Comparison of ENCODE assay signal across 8 cellular contexts in the genomic region with DNA sequence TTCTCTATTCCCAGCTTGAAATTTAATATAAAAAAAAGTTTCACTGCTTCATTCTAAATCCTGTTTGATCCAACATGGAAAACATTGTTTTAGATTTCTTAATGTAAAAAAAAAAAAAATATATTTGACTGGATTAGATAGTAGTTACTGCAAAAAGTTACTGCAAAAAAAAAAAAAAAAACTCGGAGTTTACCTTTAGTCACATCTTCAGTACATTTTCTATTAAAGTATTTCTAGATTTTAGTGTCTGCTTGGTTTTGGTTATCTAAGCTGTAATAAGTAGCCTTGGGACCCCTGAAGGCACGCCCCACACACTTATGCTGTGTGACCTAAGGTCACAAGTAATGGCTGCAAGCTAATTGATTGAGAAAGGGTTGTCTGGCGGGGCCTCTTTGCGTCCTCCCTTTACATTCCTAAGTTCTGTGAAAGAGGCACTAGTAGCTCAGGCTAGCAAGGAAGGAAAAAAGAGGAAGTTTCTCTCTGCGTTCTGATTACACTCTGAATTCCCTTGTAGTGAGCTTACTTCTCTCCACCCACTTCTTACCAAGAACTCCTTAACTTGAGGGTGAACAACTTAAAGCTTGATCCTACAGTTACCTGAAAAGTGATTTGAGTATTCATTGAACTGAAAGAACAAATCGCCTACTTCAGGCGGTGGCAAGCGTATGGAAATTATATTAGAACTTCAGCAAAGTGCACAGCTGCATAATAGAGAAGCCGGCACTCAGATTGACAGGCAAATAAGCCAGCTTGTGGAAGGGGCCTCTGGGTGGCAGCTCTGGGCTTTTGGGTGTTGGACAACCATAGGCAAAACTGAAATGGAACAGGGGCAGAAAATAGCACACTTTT.
A peak's percentile ranks its signal among the peaks of the same experiment; 100 is the strongest.
DNase-seq lines count a peak whose midpoint lies in the region; ATAC-seq and TF ChIP-seq lines count a peak whose summit lies in the region.

No MANE protein-coding gene starts in this region.

- peak overlapping the region; percentile 11 for H3K27ac ChIP-seq in H9 (ENCODE audit: insufficient read length, low read depth, low read length)
- peak overlapping the region; percentile 77 to 82 for H3K27ac ChIP-seq in liver (ENCODE audit: low read depth in 1 of 2, low read length in 2 of 2)
- peak overlapping the region; percentile 76 for H3K27ac ChIP-seq in suprapubic skin

- H3K23me2 ChIP-seq in H9 (ENCODE audit: insufficient read length, low read depth, low read length, poor library complexity, severe bottlenecking): no peaks in the 10 kb centered on the region

- no peak overlapping the region for H3K18ac ChIP-seq in H9 (ENCODE audit: insufficient read length, low read depth, low read length)

- H3K4me1 Mint-ChIP-seq in H9: peaks cover 7 to 9% of the 10 kb centered on the region in 2 experiments

- no peak overlapping the region for H3T11ph ChIP-seq in H9 (ENCODE audit: low read length)

- H3K36me3 ChIP-seq in NT2/D1 (ENCODE audit: insufficient read depth, insufficient read length, low read length) (no peaks in the 10 kb centered on the region), liver (ENCODE audit: control insufficient read depth in 4 of 4, insufficient read depth in 3 of 4, low read depth in 1 of 4, low read length in 3 of 4) (no peaks in the 10 kb centered on the region), suprapubic skin (no peaks in the 10 kb centered on the region)

- no peaks in the 10 kb centered on the region for H3K27me3 Mint-ChIP-seq in H9 (ENCODE audit: low read depth)

- H3K4me3 ChIP-seq in NT2/D1 (ENCODE audit: insufficient read length, low read depth) (no peak overlapping the region), liver (ENCODE audit: low read depth in 1 of 3, low read length in 3 of 3) (peak overlapping the region; percentile 38 to 65 (median 64)), suprapubic skin (peak overlapping the region; percentile 41)

- H2BK120ac ChIP-seq in H9 (ENCODE audit: low read depth, low read length, poor library complexity, severe bottlenecking): no peak overlapping the region

- TF ChIP-seq RAD21 in liver (IDR thresholded peaks at IDR 0.05): peak; percentile 79 to 80

- no CpG with 5 or more reads among the region's 9 CpGs for WGBS in H9 (ENCODE audit: extremely low coverage, insufficient read length, low lambda C conversion rate)
- 9% methylated on average over 9 of the region's 9 CpGs for WGBS in liver
- WGBS in suprapubic skin: 20% methylated on average over 9 of the region's 9 CpGs

- no peak for TF ChIP-seq POLR2A in suprapubic skin (IDR thresholded peaks at IDR 0.05)

- H3K79me1 ChIP-seq in H9 (ENCODE audit: insufficient read depth, low read depth, low read length, poor library complexity, severe bottlenecking): no peaks in the 10 kb centered on the region

- H3K4me2 ChIP-seq in H9 (ENCODE audit: insufficient read depth, insufficient read length, low read length): no peak overlapping the region

- no peak overlapping the region for H3K4me3 Mint-ChIP-seq in H9

- TF ChIP-seq EP300 in suprapubic skin (IDR thresholded peaks at IDR 0.05): no peak

- no peak overlapping the region for H4K91ac ChIP-seq in H9 (ENCODE audit: insufficient read length, low read depth, low read length)

- H2AK5ac ChIP-seq in H9 (ENCODE audit: insufficient read length, low read length): no peak overlapping the region

- H3K4ac ChIP-seq in H9 (ENCODE audit: low read depth, low read length): no peak overlapping the region

- H3K27ac Mint-ChIP-seq in H9: peak overlapping the region in 2 of 3 experiments; percentile 65 to 77; a peak in 3 of 7 replicates

- H2AFZ ChIP-seq in H9 (ENCODE audit: low read length): no peak overlapping the region

- H3K56ac ChIP-seq in H9 (ENCODE audit: insufficient read length, low read depth, low read length): no peak overlapping the region

- H3K4me1 ChIP-seq in H9 (ENCODE audit: insufficient read depth, low read length) (no peaks in the 10 kb centered on the region), NT2/D1 (ENCODE audit: insufficient read depth, insufficient read length) (no peaks in the 10 kb centered on the region), liver (ENCODE audit: control insufficient read depth in 4 of 4, insufficient read depth in 4 of 4, low read length in 3 of 4) (peaks cover 1 to 12% (median 3%) of the 10 kb centered on the region in 4 donors), suprapubic skin (peaks cover 3% of the 10 kb centered on the region)

- DNase-seq in EH (ENCODE audit: low read depth) (peak; percentile 63), H9 (peak; percentile 39), NT2/D1 (ENCODE audit: low read depth, low spot score) (peak; percentile 48), dermis microvascular lymphatic vessel endothelial cell (ENCODE audit: low read depth in 2 of 2) (peak; percentile 45 to 84), suprapubic skin (ENCODE audit: low spot score in 2 of 2) (peak; percentile 73 to 82)
- DNase-seq in effector CD8-positive, alpha-beta T cell (lab: John Stamatoyannopoulos, UW): no peak

- H4K20me1 ChIP-seq in H9 (ENCODE audit: control insufficient read depth, insufficient read depth, insufficient read length): no peaks in the 10 kb centered on the region

- H4K5ac ChIP-seq in H9 (ENCODE audit: insufficient read length, low read depth, low read length): no peak overlapping the region

- no peak overlapping the region for H2BK15ac ChIP-seq in H9 (ENCODE audit: low read depth, low read length)

- H3K36me3 Mint-ChIP-seq in H9 (ENCODE audit: insufficient read depth in 1 of 3, low read depth in 3 of 3): no peaks in the 10 kb centered on the region

- H2BK20ac ChIP-seq in H9 (ENCODE audit: low read depth, low read length, poor library complexity, severe bottlenecking): no peak overlapping the region

- no peak overlapping the region for H4K8ac ChIP-seq in H9 (replicated peaks; ENCODE audit: insufficient read length, low read depth, low read length)

- ATAC-seq in GM21717 (IDR thresholded peaks at IDR 0.05; ENCODE audit: unreplicated experiment): no peak

- no peaks in the 10 kb centered on the region for H3K79me2 ChIP-seq in H9 (ENCODE audit: insufficient read depth, low read length)

- TF ChIP-seq CTCF in H9 (conservative IDR thresholded peaks at IDR 0.05) (no peak), liver (IDR thresholded peaks at IDR 0.05; ENCODE audit: low read depth, low read length, missing input control) (peak; percentile 17), suprapubic skin (IDR thresholded peaks at IDR 0.05) (no peak)

- no peak overlapping the region for H3K23ac ChIP-seq in H9 (ENCODE audit: insufficient read length, low read depth, low read length)

- H3K9me3 Mint-ChIP-seq in H9: no peaks in the 10 kb centered on the region; a peak in 2 of 5 replicates

- no peak overlapping the region for H2BK12ac ChIP-seq in H9 (ENCODE audit: insufficient read length, low read depth, low read length)

- no peak overlapping the region for H2BK5ac ChIP-seq in H9 (ENCODE audit: insufficient read length, low read length)

- H3K9me3 ChIP-seq in H9 (ENCODE audit: control insufficient read depth, low read depth, low read length): no peaks in the 10 kb centered on the region
- peaks cover 9% of the 10 kb centered on the region; the same call in 1 of the 2 replicates for H3K9me3 ChIP-seq in NT2/D1 (ENCODE audit: insufficient read depth, low read length)
- H3K9me3 ChIP-seq in liver (ENCODE audit: control insufficient read depth in 4 of 4, low read length in 3 of 4): no peaks in the 10 kb centered on the region
- H3K9me3 ChIP-seq in suprapubic skin: no peaks in the 10 kb centered on the region

- no peak overlapping the region for H3K14ac ChIP-seq in H9 (ENCODE audit: insufficient read depth, low read length)

- H3K27me3 ChIP-seq in H9 (ENCODE audit: insufficient read depth, low read length) (no peaks in the 10 kb centered on the region), NT2/D1 (ENCODE audit: insufficient read depth, insufficient read length) (no peaks in the 10 kb centered on the region), liver (ENCODE audit: control insufficient read depth in 4 of 4, insufficient read depth in 4 of 4, low read length in 3 of 4) (no peaks in the 10 kb centered on the region), suprapubic skin (no peaks in the 10 kb centered on the region)

- H3K9ac ChIP-seq in H9 (ENCODE audit: extremely low read depth, insufficient read length, low read length) (no peak overlapping the region), NT2/D1 (ENCODE audit: insufficient read length, low read depth) (no peak overlapping the region), liver (ENCODE audit: low read depth in 1 of 2, low read length in 2 of 2) (peak overlapping the region; percentile 84 to 97)

TF ChIP-seq in liver, 16 proteins besides CTCF, POLR2A, EP300 and RAD21 (continues in another document):
- TF ChIP-seq SP1 (IDR thresholded peaks at IDR 0.05) (peak; percentile 26), GABPA (IDR thresholded peaks at IDR 0.05 in 1 of 2, conservative IDR thresholded peaks at IDR 0.05 in 1 of 2) (no peak), HNF4A (conservative IDR thresholded peaks at IDR 0.05) (peak in 1 of 2 donors; percentile 8), TAF1 (conservative IDR thresholded peaks at IDR 0.05) (peak; percentile 79), EGR1 (IDR thresholded peaks at IDR 0.05; ENCODE audit: low read depth in 2 of 2) (no peak), HNF4G (IDR thresholded peaks at IDR 0.05) (no peak), RXRA (IDR thresholded peaks at IDR 0.05) (no peak), YY1 (IDR thresholded peaks at IDR 0.05) (peak; percentile 81), FOXA2 (IDR thresholded peaks at IDR 0.05) (no peak)
- TF ChIP-seq, protein P1, sequence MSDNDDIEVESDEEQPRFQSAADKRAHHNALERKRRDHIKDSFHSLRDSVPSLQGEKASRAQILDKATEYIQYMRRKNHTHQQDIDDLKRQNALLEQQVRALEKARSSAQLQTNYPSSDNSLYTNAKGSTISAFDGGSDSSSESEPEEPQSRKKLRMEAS (IDR thresholded peaks at IDR 0.05): peak; percentile 10
- TF ChIP-seq, protein P2, sequence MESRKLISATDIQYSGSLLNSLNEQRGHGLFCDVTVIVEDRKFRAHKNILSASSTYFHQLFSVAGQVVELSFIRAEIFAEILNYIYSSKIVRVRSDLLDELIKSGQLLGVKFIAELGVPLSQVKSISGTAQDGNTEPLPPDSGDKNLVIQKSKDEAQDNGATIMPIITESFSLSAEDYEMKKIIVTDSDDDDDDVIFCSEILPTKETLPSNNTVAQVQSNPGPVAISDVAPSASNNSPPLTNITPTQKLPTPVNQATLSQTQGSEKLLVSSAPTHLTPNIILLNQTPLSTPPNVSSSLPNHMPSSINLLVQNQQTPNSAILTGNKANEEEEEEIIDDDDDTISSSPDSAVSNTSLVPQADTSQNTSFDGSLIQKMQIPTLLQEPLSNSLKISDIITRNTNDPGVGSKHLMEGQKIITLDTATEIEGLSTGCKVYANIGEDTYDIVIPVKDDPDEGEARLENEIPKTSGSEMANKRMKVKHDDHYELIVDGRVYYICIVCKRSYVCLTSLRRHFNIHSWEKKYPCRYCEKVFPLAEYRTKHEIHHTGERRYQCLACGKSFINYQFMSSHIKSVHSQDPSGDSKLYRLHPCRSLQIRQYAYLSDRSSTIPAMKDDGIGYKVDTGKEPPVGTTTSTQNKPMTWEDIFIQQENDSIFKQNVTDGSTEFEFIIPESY (IDR thresholded peaks at IDR 0.05): no peak

Comparison
In these comparisons a context has a peak if more than half of its experiments do, and no peak if none do; other contexts are left out.
1. H3K27ac ChIP-seq: peak in every context shown above with its lines; median percentile 80 in liver; 76 in suprapubic skin; 11 in H9.
2. H3K9ac ChIP-seq: peak in liver (2 of 2); none in H9 (single experiment) and NT2/D1 (single experiment).